ENCODE assay signal across 27 cellular contexts in genomic region chr15:54640874-54641273, GRCh38.
"Had no signal": no experiment of that assay in that cellular context is flagged by ENCODE, and none has a peak within 500 bp of the region (broad histone marks: within the 10 kb centered on the region; RNA-seq: fewer than 3 reads in every experiment).

No MANE protein-coding gene starts in this region.

- DNase-seq: activated B cell treated with CpG ODN at 0.5 μM for 24 hours; activated CD4-positive, alpha-beta memory T cell treated with anti-CD3 and anti-CD28 coated beads for 36 hours; activated CD4-positive, alpha-beta T cell treated with anti-CD3 and anti-CD28 coated beads for 4 hours; activated CD4-positive, alpha-beta T cell treated with anti-CD3 and anti-CD28 coated beads, Interleukin-2, amount 10 ng/mL, durations not matched to agents 24 days and 14 days; activated CD4-positive, alpha-beta T cell treated with anti-CD3 and anti-CD28 coated beads, Interleukin-2, amount 50 U/mL, for 1 hour; activated CD4-positive, alpha-beta T cell treated with anti-CD3 and anti-CD28 coated beads, Interleukin-2, amount 50 U/mL, for 4 hours; activated CD4-positive, CD25-positive, alpha-beta regulatory T cell treated with anti-CD3 and anti-CD28 coated beads, Interleukin-2, amount 50 U/mL, for 72 hours; activated CD8-positive, alpha-beta memory T cell treated with anti-CD3 and anti-CD28 coated beads, Interleukin-2, amount 50 U/mL, for 4 hours; activated CD8-positive, alpha-beta T cell treated with anti-CD3 and anti-CD28 coated beads for 36 hours; activated effector memory CD4-positive, alpha-beta T cell treated with Interleukin-2 at 50 U/mL for 16 hours; activated gamma-delta T cell; activated naive CD4-positive, alpha-beta T cell treated with anti-CD3 and anti-CD28 coated beads, Interleukin-2, amount 10 ng/mL, durations not matched to agents 7 days and 5 days; activated naive CD4-positive, alpha-beta T cell treated with Interleukin-2 at 50 U/mL for 16 hours; activated naive CD8-positive, alpha-beta T cell treated with anti-CD3 and anti-CD28 coated beads, Interleukin-2, amount 10 ng/mL, durations not matched to agents 7 days and 5 days; activated naive CD8-positive, alpha-beta T cell treated with anti-CD3 and anti-CD28 coated beads, Interleukin-2, amount 50 U/mL, for 24 hours; activated T-cell treated with anti-CD3 and anti-CD28 coated beads for 4 hours; activated T-cell treated with anti-CD3 and anti-CD28 coated beads, Interleukin-2, amount 50 U/mL, for 24 hours; activated T-cell treated with anti-CD3 and anti-CD28 coated beads, Interleukin-2, amount 50 U/mL, for 48 hours; amygdala; anterior cingulate cortex; caudate nucleus; cerebellar nuclear complex; T-helper 1 cell; T-helper 2 cell; T-helper 9 cell had no signal

- ATAC-seq: activated CD8-positive, alpha-beta T cell treated with anti-CD3 and anti-CD28 coated beads for 36 hours; activated naive CD8-positive, alpha-beta T cell treated with anti-CD3 and anti-CD28 coated beads, Interleukin-2, amount 50 U/mL, for 24 hours had no signal

- H3K4me3 ChIP-seq: ascending aorta, cardiac muscle cell had no signal

- H3K36me3 ChIP-seq: ascending aorta, cardiac muscle cell had no signal

- H3K4me1 ChIP-seq: ascending aorta had no signal
